ENCODE assay signal across 8 cellular contexts in the genomic region with DNA sequence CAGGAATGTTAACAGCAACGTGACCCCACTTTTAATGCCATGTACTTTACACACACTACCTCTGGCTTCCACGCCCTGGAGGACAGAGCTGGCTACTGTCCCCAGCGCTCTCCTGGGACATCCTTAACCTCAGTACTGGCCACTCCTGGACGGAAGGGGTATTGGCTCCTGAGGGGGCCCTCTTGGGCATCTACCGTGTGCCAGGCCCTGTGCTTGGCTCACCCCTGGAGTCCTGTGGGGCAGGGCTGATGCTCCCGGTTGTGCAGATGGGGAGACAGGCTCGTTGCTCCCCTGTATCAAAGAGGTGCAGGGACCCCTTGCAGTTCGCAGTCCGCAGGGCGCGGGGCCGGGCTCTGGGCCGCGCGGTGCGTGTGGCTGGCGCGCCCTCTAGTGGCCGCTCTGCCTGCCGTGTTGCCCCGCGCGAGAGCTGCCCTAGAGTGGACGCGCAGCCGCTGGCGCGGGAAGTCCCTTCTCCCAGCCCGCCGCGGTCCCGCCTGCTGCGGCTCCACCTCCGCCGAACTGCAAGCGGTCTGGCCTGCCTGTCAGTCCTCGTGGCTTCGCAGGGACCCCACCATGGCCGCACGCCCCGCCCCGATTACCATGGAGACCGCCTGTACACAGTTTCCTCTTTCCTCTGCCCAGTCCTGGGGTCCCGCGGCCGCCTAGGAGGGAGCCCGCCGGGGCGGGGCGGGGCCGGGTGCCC. TPM values are rescaled to one million over a fixed set of nuclear protein-coding genes. Genes with fewer than 3 reads are reported as not detected.
DNase-seq lines count a peak whose midpoint lies in the region; ATAC-seq, FAIRE-seq and TF ChIP-seq lines count a peak whose summit lies in the region.

A gene with protein sequence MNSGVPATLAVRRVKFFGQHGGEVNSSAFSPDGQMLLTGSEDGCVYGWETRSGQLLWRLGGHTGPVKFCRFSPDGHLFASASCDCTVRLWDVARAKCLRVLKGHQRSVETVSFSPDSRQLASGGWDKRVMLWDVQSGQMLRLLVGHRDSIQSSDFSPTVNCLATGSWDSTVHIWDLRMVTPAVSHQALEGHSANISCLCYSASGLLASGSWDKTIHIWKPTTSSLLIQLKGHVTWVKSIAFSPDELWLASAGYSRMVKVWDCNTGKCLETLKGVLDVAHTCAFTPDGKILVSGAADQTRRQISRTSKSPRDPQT (plus strand): TSS at position 632 of the 703 bp plus-strand sequence. CDS start 72 bp downstream, outside the sequence.

- no peaks in the 10 kb centered on the region for H3K9me1 ChIP-seq in endothelial cell of umbilical vein (replicated peaks; ENCODE audit: control insufficient read depth, extremely low read depth, insufficient read depth, low read length)

- no peak for TF ChIP-seq POLR2A in endothelial cell of umbilical vein (IDR thresholded peaks at IDR 0.05; ENCODE audit: low read depth, low read length)

- no peak within 1 kb of the TSS for H3K27ac ChIP-seq in endothelial cell of umbilical vein (ENCODE audit: insufficient read depth, low read depth, low read length)

- peaks cover 3% of the 10 kb centered on the region for H3K4me1 ChIP-seq in endothelial cell of umbilical vein (ENCODE audit: control insufficient read depth, extremely low read depth, insufficient read depth, low read length)

- ATAC-seq in GM18873 (IDR thresholded peaks at IDR 0.05; ENCODE audit: low FRiP score, unreplicated experiment), result peak; percentile 66
- peak; percentile 50 for ATAC-seq in HG03342 (IDR thresholded peaks at IDR 0.05; ENCODE audit: unreplicated experiment)

- no peaks in the 10 kb centered on the region for H4K20me1 ChIP-seq in endothelial cell of umbilical vein (replicated peaks; ENCODE audit: control insufficient read depth, extremely low read depth, insufficient read depth, low read length)

- peaks cover 2 to 14% of the 10 kb centered on the region in 2 experiments for H3K36me3 ChIP-seq in endothelial cell of umbilical vein (ENCODE audit: control insufficient read depth in 2 of 2, extremely low read depth in 1 of 2, insufficient read depth in 2 of 2, low read length in 2 of 2)

- dilution Hi-C loops in endothelial cell of umbilical vein (cut with MboI; ENCODE audit: extremely low pct_ligation_motif_present, low sequenced_read_pairs), result no loop called here

- FAIRE-seq in endothelial cell of umbilical vein (lab: Jason Lieb, UNC), result peak; percentile 76

- DNase-seq in AG08395 (ENCODE audit: low spot score) (peak; percentile 89), NOMO-1 treated with dmso at 0.1 percent for 144 hours (lab: John Stamatoyannopoulos, UW; ENCODE audit: unreplicated experiment) (peak; percentile 64), endothelial cell of umbilical vein (ENCODE audit: low read depth, low spot score) (peak; percentile 65), midbrain (lab: John Stamatoyannopoulos, UW) (peak; percentile 78)
- peak; percentile 94 for DNase-seq in activated CD8-positive, alpha-beta memory T cell treated with anti-CD3 and anti-CD28 coated beads, Interleukin-2, amount 50 U/mL, for 48 hours
- peak; percentile 59 to 82 for DNase-seq in stimulated activated CD8-positive, alpha-beta memory T cell treated with anti-CD3 and anti-CD28 coated beads, Interleukin-2, amount 100 ng/mL, for 48 hours (ENCODE audit: low read depth in 2 of 2)

- peak; percentile 80 to 94 for TF ChIP-seq CTCF in endothelial cell of umbilical vein (IDR thresholded peaks at IDR 0.05; ENCODE audit: extremely low read depth in 1 of 2, insufficient read depth in 1 of 2, low read depth in 1 of 2, low read length in 2 of 2)

- BruUV-seq in endothelial cell of umbilical vein (replicated peaks; lab: Mats Ljungman, UMichigan), result no TSS peak

- POLR2A ChIA-PET in endothelial cell of umbilical vein (lab: Charles Lee), result interaction anchor here (1.2 to 1.7 kb wide), 4 partner anchors 8 to 81 kb away, joined by 3 to 5 read pairs (median 4); a partner anchor contains a TSS

- intact Hi-C loops in endothelial cell of umbilical vein (cut with micrococcal nuclease), result loop anchor here (1.0 kb wide), 6 partner anchors 41 to 521 kb away; a partner anchor contains a TSS

- H3K4me2 ChIP-seq in endothelial cell of umbilical vein (ENCODE audit: insufficient read depth, low read length), result peak within 1 kb of the TSS; percentile 33

- H3K9ac ChIP-seq in endothelial cell of umbilical vein (replicated peaks; ENCODE audit: extremely low read depth, insufficient read depth, low read length), result peak within 1 kb of the TSS; percentile 22

- no peaks in the 10 kb centered on the region for H3K79me2 ChIP-seq in endothelial cell of umbilical vein (ENCODE audit: control insufficient read depth, insufficient read depth, low read length)

- peak within 1 kb of the TSS; percentile 71 for H2AFZ ChIP-seq in endothelial cell of umbilical vein (ENCODE audit: low read depth, low read length)

- peak within 1 kb of the TSS; percentile 2 to 38 (median 32) for H3K4me3 ChIP-seq in endothelial cell of umbilical vein (replicated peaks in 1 of 3; ENCODE audit: insufficient read depth in 1 of 3, low read depth in 1 of 3, low read length in 3 of 3)

- peaks cover 0 to 2% of the 10 kb centered on the region in 2 experiments for H3K27me3 ChIP-seq in endothelial cell of umbilical vein (ENCODE audit: control insufficient read depth in 2 of 2, insufficient read depth in 2 of 2, low read length in 2 of 2)

- H3K9me3 ChIP-seq in endothelial cell of umbilical vein (replicated peaks; ENCODE audit: control insufficient read depth, insufficient read depth, low read length), result no peaks in the 10 kb centered on the region

- CTCF ChIA-PET in endothelial cell of umbilical vein (lab: Charles Lee), result interaction anchor here (0.5 to 15.1 kb wide), 50 partner anchors 9 to 525 kb away, joined by 3 to 967 read pairs (median 5); a partner anchor contains a TSS

TF ChIP-seq in endothelial cell of umbilical vein, 7 proteins besides CTCF, POLR2A, EP300 and RAD21:
- TF ChIP-seq, protein P1, sequence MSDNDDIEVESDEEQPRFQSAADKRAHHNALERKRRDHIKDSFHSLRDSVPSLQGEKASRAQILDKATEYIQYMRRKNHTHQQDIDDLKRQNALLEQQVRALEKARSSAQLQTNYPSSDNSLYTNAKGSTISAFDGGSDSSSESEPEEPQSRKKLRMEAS (IDR thresholded peaks at IDR 0.05; ENCODE audit: insufficient read depth, insufficient read length), result no peak
- no peak for TF ChIP-seq POLR2AphosphoS5 (IDR thresholded peaks at IDR 0.05; ENCODE audit: insufficient read depth, low read depth, low read length)
- TF ChIP-seq MYC (IDR thresholded peaks at IDR 0.05; ENCODE audit: low read depth, low read length), result no peak
- no peak for TF ChIP-seq GATA2 (IDR thresholded peaks at IDR 0.05; ENCODE audit: insufficient read depth, insufficient read length, low read depth, low read length)
- no peak for TF ChIP-seq JUN (IDR thresholded peaks at IDR 0.05; ENCODE audit: borderline replicate concordance, insufficient read depth, insufficient read length, low read depth)
- no peak for TF ChIP-seq FOS (IDR thresholded peaks at IDR 0.05; ENCODE audit: borderline replicate concordance, insufficient read depth, low read length)
- TF ChIP-seq EZH2 (IDR thresholded peaks at IDR 0.05; ENCODE audit: borderline replicate concordance, low read depth, low read length, severe bottlenecking), result no peak
TF ChIP-seq in endothelial cell of umbilical vein: peak in this region for 0.

RNA-seq across cellular contexts. Expression of the gene that starts here (rescaled TPM):
- total RNA-seq in endothelial cell of umbilical vein, result not detected in 2 replicates
- polyA plus RNA-seq in endothelial cell of umbilical vein, result not detected in 2 replicates
- not detected in 2 replicates for polyA plus RNA-seq in endothelial cell of umbilical vein (2011; cell fraction: cytosol; rRNA removed)
- polyA plus RNA-seq in endothelial cell of umbilical vein (2011; cell fraction: nucleus; rRNA removed), result not detected in 2 replicates
- polyA plus RNA-seq in endothelial cell of umbilical vein (2012), result not detected in 2 replicates
- not detected in 2 replicates for polyA minus RNA-seq in endothelial cell of umbilical vein
- polyA minus RNA-seq in endothelial cell of umbilical vein (2011; cell fraction: cytosol; rRNA and poly(A)+ RNA removed), result not detected
- polyA minus RNA-seq in endothelial cell of umbilical vein (2011; cell fraction: nucleus; rRNA and poly(A)+ RNA removed), result not detected in 2 replicates

Comparison
In these comparisons a context has a peak if more than half of its experiments do, and no peak if none do; other contexts are left out.
1. Peak in DNase-seq, H3K4me3 ChIP-seq, H3K9ac ChIP-seq and H3K4me2 ChIP-seq in endothelial cell of umbilical vein; RNA of the gene not detected or under 1 TPM.